17 cellular contexts compared by ENCODE assay signal in genomic region chr16:7016986-7017385, GRCh38.
"Had no signal": no experiment of that assay in that cellular context is flagged by ENCODE, and none has a peak within 500 bp of the region (broad histone marks: within the 10 kb centered on the region; RNA-seq: fewer than 3 reads in every experiment).

No MANE protein-coding gene starts in this region.

- H3K27ac ChIP-seq: coronary artery, esophagus muscularis mucosa, foreskin keratinocyte, gastroesophageal sphincter, heart left ventricle, hepatocyte, left lung, lower lobe of right lung had no signal

- H3K36me3 ChIP-seq: esophagus muscularis mucosa, gastroesophageal sphincter, heart left ventricle, left lung, lower lobe of right lung had no signal

- H3K4me1 ChIP-seq: esophagus muscularis mucosa, foreskin keratinocyte, gastroesophageal sphincter, heart left ventricle, left lung, lower lobe of right lung had no signal

- H3K27me3 ChIP-seq: esophagus muscularis mucosa, foreskin keratinocyte, gastroesophageal sphincter, hepatocyte, left lung had no signal

- H3K4me3 ChIP-seq: coronary artery, dorsolateral prefrontal cortex, esophagus muscularis mucosa, gastroesophageal sphincter, heart left ventricle, hepatocyte, left lung, lower lobe of right lung had no signal

- ATAC-seq: foreskin keratinocyte, gastroesophageal sphincter, heart left ventricle, left cardiac atrium, left lung, left ventricle myocardium superior, lower lobe of right lung had no signal

- H3K9me3 ChIP-seq: esophagus muscularis mucosa, gastroesophageal sphincter, heart left ventricle, left lung, lower lobe of right lung had no signal

- DNase-seq: dermis blood vessel endothelial cell; effector CD4-positive, alpha-beta T cell; effector memory CD4-positive, alpha-beta T cell; foreskin keratinocyte; heart left ventricle; hypothalamus; immature natural killer cell; left cardiac atrium; left lung; left ventricle myocardium superior; lower lobe of right lung; mesenchymal stem cell had no signal
